22 cellular contexts compared by ENCODE assay signal in genomic region chr7:139416405-139416804, GRCh38.
"Had no signal": no experiment of that assay in that cellular context is flagged by ENCODE, and none has a peak within 500 bp of the region (broad histone marks: within the 10 kb centered on the region; RNA-seq: fewer than 3 reads in every experiment).

No MANE protein-coding gene starts in this region.

- ATAC-seq: esophagus mucosa, left lobe of liver, lower lobe of right lung, pancreas, right cardiac atrium, SK-N-SH treated with all-trans-retinoic acid at 6 μM for 48 hours had no signal

- H3K27ac Mint-ChIP-seq: stimulated activated naive CD8-positive, alpha-beta T cell treated with anti-CD3 and anti-CD28 coated beads, Interleukin-15, Interleukin-2, amounts not matched to agents 100 ng/mL and 50 ng/mL, for 24 hours; T-helper 2 cell treated with Interferon-gamma antibody and Interleukin-4, amounts not matched to agents 5 μg/mL and 100 μg/mL, for 36 hours had no signal

- H3K4me1 Mint-ChIP-seq: naive B cell had no signal

- H3K9me3 ChIP-seq: lower lobe of right lung, pancreas, tibial nerve had no signal

- H3K4me3 Mint-ChIP-seq: naive B cell; stimulated activated naive CD8-positive, alpha-beta T cell treated with anti-CD3 and anti-CD28 coated beads, Interleukin-15, Interleukin-2, amounts not matched to agents 100 ng/mL and 50 ng/mL, for 24 hours; T-helper 2 cell treated with Interferon-gamma antibody and Interleukin-4, amounts not matched to agents 5 μg/mL and 100 μg/mL, for 36 hours had no signal

- H3K4me3 ChIP-seq: lower lobe of right lung, pancreas, tibial nerve had no signal

- H3K27me3 ChIP-seq: brain microvascular endothelial cell, pancreas, tibial nerve had no signal

- DNase-seq: activated CD4-positive, alpha-beta T cell treated with anti-CD3 and anti-CD28 coated beads for 1 hour; activated CD4-positive, alpha-beta T cell treated with anti-CD3 and anti-CD28 coated beads, Interleukin-2, amount 50 U/mL, for 1 hour; activated CD8-positive, alpha-beta memory T cell treated with anti-CD3 and anti-CD28 coated beads, Interleukin-2, amount 50 U/mL, for 4 hours; activated gamma-delta T cell treated with Interleukin-2 at 50 U/mL for 16 hours; aorta; brain microvascular endothelial cell; caudate nucleus; effector memory CD4-positive, alpha-beta T cell; foreskin melanocyte; lower lobe of right lung; mesendoderm; naive B cell; pancreas; right cardiac atrium; stimulated activated CD4-positive, alpha-beta T cell treated with anti-CD3 and anti-CD28 coated beads, Interleukin-4, amount 100 ng/mL, for 24 hours; WERI-Rb-1 had no signal

- H3K9me3 Mint-ChIP-seq: naive B cell; stimulated activated naive CD8-positive, alpha-beta T cell treated with anti-CD3 and anti-CD28 coated beads, Interleukin-15, Interleukin-2, amounts not matched to agents 100 ng/mL and 50 ng/mL, for 24 hours; T-helper 2 cell treated with Interferon-gamma antibody and Interleukin-4, amounts not matched to agents 5 μg/mL and 100 μg/mL, for 36 hours had no signal

- H3K27ac ChIP-seq: brain microvascular endothelial cell, lower lobe of right lung, pancreas, tibial nerve, WERI-Rb-1 had no signal

- H3K27me3 Mint-ChIP-seq: naive B cell; stimulated activated naive CD8-positive, alpha-beta T cell treated with anti-CD3 and anti-CD28 coated beads, Interleukin-15, Interleukin-2, amounts not matched to agents 100 ng/mL and 50 ng/mL, for 24 hours had no signal

- H3K4me1 ChIP-seq: lower lobe of right lung, pancreas, tibial nerve had no signal
